Comparison of ENCODE assay signal across 1 cellular context in genomic region chr4:173243321-173243720, GRCh38.
TF ChIP-seq lines count a peak whose summit lies in the region.

No MANE protein-coding gene starts in this region.

TF ChIP-seq in WTC11, 78 proteins besides CTCF, POLR2A, EP300 and RAD21:
- no peak for TF ChIP-seq STAT6 (CRISPR knock-in tag; conservative IDR thresholded peaks at IDR 0.05; ENCODE audit: low read depth)
- TF ChIP-seq PRRX2 (CRISPR knock-in tag; IDR thresholded peaks at IDR 0.05), result no peak
- TF ChIP-seq PREB (CRISPR knock-in tag; IDR thresholded peaks at IDR 0.05; ENCODE audit: borderline replicate concordance), result no peak
- no peak for TF ChIP-seq ATF2 (CRISPR knock-in tag; IDR thresholded peaks at IDR 0.05; ENCODE audit: borderline replicate concordance, low read depth)
